13 cellular contexts compared by ENCODE assay signal in the genomic region with DNA sequence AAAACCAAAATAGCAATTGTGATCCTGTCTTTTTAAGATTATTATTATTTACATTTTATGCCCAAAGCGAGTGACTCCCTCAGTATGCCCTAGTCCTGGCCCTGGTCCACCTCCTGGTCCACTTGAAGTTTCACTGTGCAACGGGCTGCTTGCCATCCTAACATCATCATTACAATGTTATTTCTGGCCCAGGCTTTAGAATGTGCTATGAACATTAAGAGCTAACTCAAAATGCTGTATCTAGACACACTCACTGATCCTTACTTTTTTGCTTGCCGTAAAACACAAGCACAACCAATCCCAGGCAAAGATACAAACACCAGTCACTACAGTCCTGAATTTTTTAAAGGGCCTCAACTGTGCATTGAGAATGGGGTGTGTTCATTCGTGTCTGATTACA. TPM values are rescaled to one million over a fixed set of nuclear protein-coding genes. Genes with fewer than 3 reads are reported as not detected.
DNase-seq lines count a peak whose midpoint lies in the region; TF ChIP-seq lines count a peak whose summit lies in the region.
"Had no signal": no experiment of that assay in that cellular context is flagged by ENCODE, and none has a peak within 500 bp of the region (broad histone marks: within the 10 kb centered on the region; RNA-seq: fewer than 3 reads in every experiment).

No MANE protein-coding gene starts in this region.

- TF ChIP-seq CTCF in coronary artery (IDR thresholded peaks at IDR 0.05) (no peak), left ventricle myocardium inferior (IDR thresholded peaks at IDR 0.05; ENCODE audit: borderline replicate concordance) (no peak), vagina (IDR thresholded peaks at IDR 0.05) (no peak)

- no peaks in the 10 kb centered on the region for H3K27me3 ChIP-seq in left ventricle myocardium inferior (ENCODE audit: low read depth)
- no peaks in the 10 kb centered on the region for H3K27me3 ChIP-seq in skeletal muscle tissue (ENCODE audit: control insufficient read depth in 3 of 3, insufficient read depth in 3 of 3, low read length in 3 of 3)
- no peaks in the 10 kb centered on the region for H3K27me3 ChIP-seq in vagina
- H3K27me3 ChIP-seq: cardiac muscle cell had no signal

- H3K9ac ChIP-seq in skeletal muscle tissue (ENCODE audit: low read depth in 1 of 3, low read length in 3 of 3) = peak overlapping the region in 1 of 3 donors; percentile 14

- H3K9me3 ChIP-seq in left ventricle myocardium inferior (replicated peaks) (no peaks in the 10 kb centered on the region), skeletal muscle tissue (ENCODE audit: control insufficient read depth in 3 of 3, low read length in 3 of 3) (no peaks in the 10 kb centered on the region), vagina (no peaks in the 10 kb centered on the region)

- H3K36me3 ChIP-seq in left ventricle myocardium inferior = peaks cover 5% of the 10 kb centered on the region
- peaks cover 5 to 34% (median 10%) of the 10 kb centered on the region in 3 donors for H3K36me3 ChIP-seq in skeletal muscle tissue (ENCODE audit: control insufficient read depth in 3 of 3, insufficient read depth in 3 of 3, low read length in 3 of 3)
- peaks cover 0 to 2% of the 10 kb centered on the region in 2 donors for H3K36me3 ChIP-seq in vagina

- peaks cover 86% of the 10 kb centered on the region for H3K4me1 ChIP-seq in left ventricle myocardium inferior
- peaks cover 34 to 48% (median 40%) of the 10 kb centered on the region in 3 donors for H3K4me1 ChIP-seq in skeletal muscle tissue (ENCODE audit: control insufficient read depth in 3 of 3, insufficient read depth in 3 of 3, low read length in 3 of 3)
- peaks cover 19% of the 10 kb centered on the region for H3K4me1 ChIP-seq in vagina

- intact Hi-C loops in left ventricle myocardium inferior (cut with micrococcal nuclease) = no loop called here
- intact Hi-C loops in vagina (cut with DNase I) = no loop called here

- H3K27ac ChIP-seq in coronary artery = peak overlapping the region; percentile 40 to 56
- peak overlapping the region; percentile 86 for H3K27ac ChIP-seq in left ventricle myocardium inferior (replicated peaks)
- peak overlapping the region; percentile 26 for H3K27ac ChIP-seq in skeletal muscle tissue (ENCODE audit: low read depth, low read length)
- H3K27ac ChIP-seq in vagina = no peak overlapping the region
- H3K27ac ChIP-seq: cardiac muscle cell had no signal

- TF ChIP-seq POLR2A in vagina (IDR thresholded peaks at IDR 0.05) = no peak

- DNase-seq in EL = peak; percentile 6
- peak; percentile 82 for DNase-seq in coronary artery (ENCODE audit: low spot score)
- DNase-seq in left ventricle myocardium inferior = peak; percentile 68
- no peak for DNase-seq in NCI-H82 treated with DMSO at 0.1 percent for 48 hours (lab: John Stamatoyannopoulos, UW; ENCODE audit: unreplicated experiment)
- no peak for DNase-seq in COR-L47 (lab: John Stamatoyannopoulos, UW)
- no peak for DNase-seq in vagina (ENCODE audit: extremely low spot score in 2 of 2)
- no peak for DNase-seq in stimulated activated CD4-positive, alpha-beta T cell treated with anti-CD3 and anti-CD28 coated beads, Interleukin-4, amount 100 ng/mL, for 4 hours
- DNase-seq: activated gamma-delta T cell, HCEC 1CT, OCI-M1 had no signal

- H3K4me3 ChIP-seq in coronary artery (no peak overlapping the region), left ventricle myocardium inferior (no peak overlapping the region), skeletal muscle tissue (ENCODE audit: low read length in 3 of 3) (no peak overlapping the region), vagina (no peak overlapping the region)
- H3K4me3 ChIP-seq: cardiac muscle cell, smooth muscle cell had no signal

RNA-seq across cellular contexts. Expression of gene RHOBTB1, which starts 38.4 kb away (rescaled TPM):
- total RNA-seq in left ventricle myocardium inferior = 16.6 TPM
- 29.2 TPM for total RNA-seq in skeletal muscle tissue
- 11.0 TPM for total RNA-seq in vagina

Comparison
In these comparisons a context has a peak if more than half of its experiments do, and no peak if none do; other contexts are left out.
1. DNase-seq: peak in EL (single experiment), coronary artery (single experiment) and left ventricle myocardium inferior (single experiment); none in NCI-H82 treated with DMSO at 0.1 percent for 48 hours (single experiment), COR-L47 (single experiment), vagina (0 of 2) and stimulated activated CD4-positive, alpha-beta T cell treated with anti-CD3 and anti-CD28 coated beads, Interleukin-4, amount 100 ng/mL, for 4 hours (0 of 2).